Comparison of ENCODE assay signal across 8 cellular contexts in the genomic region with DNA sequence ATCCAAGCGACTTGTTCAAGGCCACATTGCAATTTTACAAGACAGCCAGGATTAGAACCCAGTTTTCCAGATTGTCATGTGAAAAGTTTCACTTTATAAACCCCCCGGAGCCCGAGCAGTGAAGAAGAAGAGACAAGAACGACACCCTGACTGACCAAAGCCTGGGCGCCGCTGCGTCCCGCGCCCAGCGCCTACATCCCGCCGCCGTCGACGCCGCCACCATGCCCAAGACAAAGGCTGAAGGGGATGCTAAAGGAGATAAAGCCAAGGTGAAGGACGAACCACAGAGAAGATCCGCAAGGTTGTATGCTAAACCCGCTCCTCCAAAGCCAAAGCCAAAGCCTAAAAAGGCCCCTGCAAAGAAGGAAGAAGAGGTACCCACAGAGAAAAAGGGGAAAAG.
"Had no signal": no experiment of that assay in that cellular context is flagged by ENCODE, and none has a peak within 500 bp of the region (broad histone marks: within the 10 kb centered on the region; RNA-seq: fewer than 3 reads in every experiment).

No MANE protein-coding gene starts in this region.

- FAIRE-seq: G401.6, GM12878, GM12891, GM12892, GM18507, GM19239 had no signal

- DNase-seq: GDM1, GF-D8 had no signal

- ATAC-seq: GM12878 had no signal

- H3K4me3 ChIP-seq: GM12878 had no signal
